Comparison of ENCODE assay signal across 13 cellular contexts in genomic region chr6:96089173-96089572, GRCh38.
DNase-seq lines count a peak whose midpoint lies in the region; FAIRE-seq and TF ChIP-seq lines count a peak whose summit lies in the region.
"Had no signal": no experiment of that assay in that cellular context is flagged by ENCODE, and none has a peak within 500 bp of the region (broad histone marks: within the 10 kb centered on the region; RNA-seq: fewer than 3 reads in every experiment).

No MANE protein-coding gene starts in this region.

- H3K9me3 Mint-ChIP-seq in MCF 10A (ENCODE audit: unreplicated experiment) (peaks cover 8% of the 10 kb centered on the region), glutamatergic neuron (ENCODE audit: unreplicated experiment) (no peaks in the 10 kb centered on the region), immature natural killer cell (peaks cover 3 to 29% (median 5%) of the 10 kb centered on the region in 6 donors)
- H3K9me3 Mint-ChIP-seq: T-helper 1 cell treated with Interleukin-12 subunit alpha and Interleukin-12 subunit beta and Interleukin-4 antibody, amounts not matched to agents 30 μg/mL and 1 μg/mL, for 36 hours had no signal

- H3K27me3 ChIP-seq in breast epithelium (no peaks in the 10 kb centered on the region), small intestine (ENCODE audit: control insufficient read depth in 2 of 2, insufficient read depth in 2 of 2, low read length in 2 of 2) (no peaks in the 10 kb centered on the region), SJCRH30 (no peaks in the 10 kb centered on the region)
- H3K27me3 ChIP-seq: body of pancreas, thyroid gland had no signal

- H3K4me3 ChIP-seq in breast epithelium, result no peak overlapping the region
- no peak overlapping the region for H3K4me3 ChIP-seq in small intestine (ENCODE audit: low read depth in 1 of 2, low read length in 2 of 2)
- no peak overlapping the region for H3K4me3 ChIP-seq in SJCRH30
- H3K4me3 ChIP-seq: body of pancreas, thyroid gland had no signal

- H3K4me3 Mint-ChIP-seq in MCF 10A (ENCODE audit: unreplicated experiment), result no peak overlapping the region
- H3K4me3 Mint-ChIP-seq in glutamatergic neuron (ENCODE audit: unreplicated experiment), result no peak overlapping the region
- no peak overlapping the region for H3K4me3 Mint-ChIP-seq in immature natural killer cell
- H3K4me3 Mint-ChIP-seq: T-helper 1 cell treated with Interleukin-12 subunit alpha and Interleukin-12 subunit beta and Interleukin-4 antibody, amounts not matched to agents 30 μg/mL and 1 μg/mL, for 36 hours had no signal

- FAIRE-seq in small intestine (lab: Jason Lieb, UNC), result no peak

- H3K4me1 Mint-ChIP-seq in MCF 10A (ENCODE audit: insufficient read depth, unreplicated experiment) (no peaks in the 10 kb centered on the region), glutamatergic neuron (ENCODE audit: low read depth, unreplicated experiment) (no peaks in the 10 kb centered on the region), immature natural killer cell (no peaks in the 10 kb centered on the region)

- POLR2A ChIA-PET in MCF 10A (lab: Yijun Ruan, JAX), result no interaction called here

- H3K4me1 ChIP-seq in breast epithelium (no peaks in the 10 kb centered on the region), small intestine (ENCODE audit: control insufficient read depth in 2 of 2, insufficient read depth in 1 of 2, low read depth in 1 of 2, low read length in 1 of 2) (no peaks in the 10 kb centered on the region), SJCRH30 (no peaks in the 10 kb centered on the region)
- H3K4me1 ChIP-seq: body of pancreas, thyroid gland had no signal

- intact Hi-C loops in MCF 10A (cut with micrococcal nuclease), result loop anchor here (1.0 to 10.0 kb wide), 2 partner anchors 154 to 657 kb away; no protein-coding TSS in a partner anchor
- intact Hi-C loops in breast epithelium (cut with DNase I; ENCODE audit: low total_unique reads), result no loop called here

- peaks cover 32% of the 10 kb centered on the region for H3K27me3 Mint-ChIP-seq in MCF 10A (ENCODE audit: insufficient read depth, unreplicated experiment)
- H3K27me3 Mint-ChIP-seq in glutamatergic neuron (ENCODE audit: unreplicated experiment), result no peaks in the 10 kb centered on the region
- peaks cover 0 to 2% (median 0%) of the 10 kb centered on the region in 3 donors for H3K27me3 Mint-ChIP-seq in immature natural killer cell (ENCODE audit: low read depth in 3 of 3)

- TF ChIP-seq CTCF in MCF 10A (IDR thresholded peaks at IDR 0.05; ENCODE audit: unreplicated experiment) (peak; percentile 45), breast epithelium (IDR thresholded peaks at IDR 0.05) (peak in 1 of 3 donors; percentile 17), glutamatergic neuron (IDR thresholded peaks at IDR 0.05; ENCODE audit: partially characterized antibody, unreplicated experiment) (peak; percentile 35)

- CTCF ChIA-PET in MCF 10A (lab: Yijun Ruan, JAX), result interaction anchor here (0.5 to 1.5 kb wide), 14 partner anchors 9 to 655 kb away, joined by 3 to 8 read pairs (median 4); no protein-coding TSS in a partner anchor

- H3K27ac Mint-ChIP-seq in MCF 10A (ENCODE audit: low read depth, unreplicated experiment), result no peak overlapping the region
- H3K27ac Mint-ChIP-seq in glutamatergic neuron (ENCODE audit: unreplicated experiment), result no peak overlapping the region
- no peak overlapping the region for H3K27ac Mint-ChIP-seq in immature natural killer cell
- H3K27ac Mint-ChIP-seq: T-helper 1 cell treated with Interleukin-12 subunit alpha and Interleukin-12 subunit beta and Interleukin-4 antibody, amounts not matched to agents 30 μg/mL and 1 μg/mL, for 36 hours had no signal

- DNase-seq in MCF 10A (ENCODE audit: unreplicated experiment), result peak; percentile 29
- no peak for DNase-seq in breast epithelium (ENCODE audit: low spot score in 2 of 2)
- DNase-seq in OCI-M1 (lab: John Stamatoyannopoulos, UW), result peak; percentile 28
- DNase-seq in glutamatergic neuron, result peak; percentile 19
- DNase-seq in small intestine, result no peak
- DNase-seq in immature natural killer cell, result no peak
- no peak for DNase-seq in activated CD4-positive, alpha-beta T cell treated with anti-CD3 and anti-CD28 coated beads for 4 hours
- no peak for DNase-seq in SJCRH30
- DNase-seq: IMR-90, NCI-H510A, thyroid gland had no signal

- H3K27ac ChIP-seq in breast epithelium, result no peak overlapping the region
- no peak overlapping the region for H3K27ac ChIP-seq in small intestine (ENCODE audit: low read depth in 1 of 2, low read length in 1 of 2)
- H3K27ac ChIP-seq in SJCRH30, result no peak overlapping the region
- H3K27ac ChIP-seq: body of pancreas, thyroid gland had no signal

- no TSS peak for BruUV-seq in MCF 10A (replicated peaks; lab: Mats Ljungman, UMichigan)

- 11 to 29% (median 25%) methylated on average over 1 of the region's 1 CpG for WGBS in small intestine, 3 donors

- no peak for TF ChIP-seq POLR2A in breast epithelium (IDR thresholded peaks at IDR 0.05)

- H3K9me3 ChIP-seq in breast epithelium (no peaks in the 10 kb centered on the region), small intestine (ENCODE audit: control insufficient read depth, low read depth) (no peaks in the 10 kb centered on the region), SJCRH30 (replicated peaks) (no peaks in the 10 kb centered on the region)
- H3K9me3 ChIP-seq: body of pancreas, thyroid gland had no signal

- H3K36me3 Mint-ChIP-seq in MCF 10A (ENCODE audit: insufficient read depth, unreplicated experiment) (peaks cover 12% of the 10 kb centered on the region), glutamatergic neuron (ENCODE audit: unreplicated experiment) (peaks cover 4% of the 10 kb centered on the region), immature natural killer cell (peaks cover 0 to 3% (median 0%) of the 10 kb centered on the region in 3 donors)

- no peaks in the 10 kb centered on the region for H3K36me3 ChIP-seq in breast epithelium
- H3K36me3 ChIP-seq in small intestine (ENCODE audit: control insufficient read depth in 2 of 2, insufficient read depth in 2 of 2, low read length in 2 of 2), result no peaks in the 10 kb centered on the region
- H3K36me3 ChIP-seq in SJCRH30, result no peaks in the 10 kb centered on the region
- H3K36me3 ChIP-seq: thyroid gland had no signal

Comparison
In these comparisons a context has a peak if more than half of its experiments do, and no peak if none do; other contexts are left out.
1. DNase-seq: peak in MCF 10A (single experiment), OCI-M1 (single experiment) and glutamatergic neuron (single experiment); none in breast epithelium (0 of 2), small intestine (single experiment), immature natural killer cell (0 of 3), activated CD4-positive, alpha-beta T cell treated with anti-CD3 and anti-CD28 coated beads for 4 hours (0 of 2) and SJCRH30 (0 of 2).